In genomic region chr21:36710729-36711048, GRCh38 we compare ENCODE assay signal across 13 cellular contexts. TPM values are rescaled to one million over a fixed set of nuclear protein-coding genes. Genes with fewer than 3 reads are reported as not detected.
DNase-seq lines count a peak whose midpoint lies in the region; ATAC-seq and TF ChIP-seq lines count a peak whose summit lies in the region.
"Had no signal": no experiment of that assay in that cellular context is flagged by ENCODE, and none has a peak within 500 bp of the region (broad histone marks: within the 10 kb centered on the region; RNA-seq: fewer than 3 reads in every experiment).

No MANE protein-coding gene starts in this region.

- peak overlapping the region; percentile 48 for H3K4me2 ChIP-seq in mesendoderm (ENCODE audit: low read length)

- no peak overlapping the region for H2BK5ac ChIP-seq in mesendoderm (ENCODE audit: low read length)

- no peak overlapping the region for H4K5ac ChIP-seq in mesendoderm (ENCODE audit: low read length)

- no peak overlapping the region for H3K9ac ChIP-seq in mesendoderm (ENCODE audit: low read length)
- H3K9ac ChIP-seq: GM23248 had no signal

- H3K4me3 ChIP-seq in left ventricle myocardium inferior, result peak overlapping the region; percentile 35
- no peak overlapping the region for H3K4me3 ChIP-seq in right atrium auricular region
- no peak overlapping the region for H3K4me3 ChIP-seq in mesendoderm (ENCODE audit: low read length)
- H3K4me3 ChIP-seq in upper lobe of right lung, result no peak overlapping the region
- H3K4me3 ChIP-seq: GM23248 had no signal

- no peaks in the 10 kb centered on the region for H3K79me1 ChIP-seq in mesendoderm (ENCODE audit: low read length)

- peaks cover 100% of the 10 kb centered on the region for H3K27me3 ChIP-seq in left ventricle myocardium inferior (ENCODE audit: low read depth)
- H3K27me3 ChIP-seq in right atrium auricular region, result peaks cover 54 to 61% of the 10 kb centered on the region in 2 donors
- peaks cover 62% of the 10 kb centered on the region for H3K27me3 ChIP-seq in mesendoderm (ENCODE audit: insufficient read depth, low read length, poor library complexity)
- H3K27me3 ChIP-seq in upper lobe of right lung, result peaks cover 96% of the 10 kb centered on the region

- H3K27ac ChIP-seq in left ventricle myocardium inferior (replicated peaks) (no peak overlapping the region), right atrium auricular region (no peak overlapping the region), mesendoderm (ENCODE audit: low read depth, low read length) (no peak overlapping the region), upper lobe of right lung (no peak overlapping the region)
- H3K27ac ChIP-seq: GM23248 had no signal

- peak overlapping the region; percentile 25 for H3K56ac ChIP-seq in mesendoderm (ENCODE audit: low read length)

- H3K23ac ChIP-seq in mesendoderm (ENCODE audit: low read length), result no peak overlapping the region

- no peak overlapping the region for H3K18ac ChIP-seq in mesendoderm (ENCODE audit: low read length)

- no peak overlapping the region for H4K8ac ChIP-seq in mesendoderm (ENCODE audit: low read depth, low read length)

- H3K9me3 ChIP-seq in left ventricle myocardium inferior (replicated peaks), result no peaks in the 10 kb centered on the region
- no peaks in the 10 kb centered on the region for H3K9me3 ChIP-seq in right atrium auricular region
- no peaks in the 10 kb centered on the region for H3K9me3 ChIP-seq in upper lobe of right lung

- H3K4ac ChIP-seq in mesendoderm (ENCODE audit: low read depth, low read length), result no peak overlapping the region

- intact Hi-C loops in left ventricle myocardium inferior (cut with micrococcal nuclease), result no loop called here
- intact Hi-C loops in upper lobe of right lung (cut with DNase I), result no loop called here

- no peaks in the 10 kb centered on the region for H3K36me3 ChIP-seq in left ventricle myocardium inferior
- no peaks in the 10 kb centered on the region for H3K36me3 ChIP-seq in right atrium auricular region
- no peaks in the 10 kb centered on the region for H3K36me3 ChIP-seq in mesendoderm (ENCODE audit: control insufficient read depth, insufficient read depth, low read length)
- H3K36me3 ChIP-seq in upper lobe of right lung, result no peaks in the 10 kb centered on the region

- TF ChIP-seq CTCF in left ventricle myocardium inferior (IDR thresholded peaks at IDR 0.05; ENCODE audit: borderline replicate concordance) (no peak), right atrium auricular region (IDR thresholded peaks at IDR 0.05) (no peak), upper lobe of right lung (IDR thresholded peaks at IDR 0.05) (no peak)

- no peak overlapping the region for H2BK15ac ChIP-seq in mesendoderm (replicated peaks; ENCODE audit: low read depth)

- H2BK120ac ChIP-seq in mesendoderm (ENCODE audit: low read depth, low read length), result no peak overlapping the region

- WGBS in mesendoderm (ENCODE audit: extremely low coverage, insufficient coverage, low lambda C conversion rate), result no CpG with 5 or more reads among the region's 13 CpGs

- no peak overlapping the region for H2AK5ac ChIP-seq in mesendoderm (ENCODE audit: low read length)

- H3K4me1 ChIP-seq in left ventricle myocardium inferior (peaks cover 49% of the 10 kb centered on the region), right atrium auricular region (peaks cover 0 to 50% of the 10 kb centered on the region in 2 donors), mesendoderm (ENCODE audit: control insufficient read depth, low read depth, low read length) (no peaks in the 10 kb centered on the region), upper lobe of right lung (peaks cover 14% of the 10 kb centered on the region)

- ATAC-seq in upper lobe of right lung, result peak; percentile 65
- ATAC-seq in HG03159 (IDR thresholded peaks at IDR 0.05; ENCODE audit: unreplicated experiment), result no peak
- ATAC-seq: activated CD4-positive, CD25-positive, alpha-beta regulatory T cell treated with anti-CD3 and anti-CD28 coated beads, Interleukin-2, amount 50 U/mL, for 24 hours; stimulated activated naive CD8-positive, alpha-beta T cell treated with anti-CD3 and anti-CD28 coated beads, Interleukin-15, Interleukin-2, amounts not matched to agents 100 U/mL and 50 U/mL, for 24 hours had no signal

- DNase-seq in left ventricle myocardium inferior, result no peak
- no peak for DNase-seq in right atrium auricular region (ENCODE audit: low spot score)
- DNase-seq in ecto neural progenitor cell (ENCODE audit: low spot score), result peak; percentile 62
- peak; percentile 44 for DNase-seq in mesendoderm
- peak; percentile 62 for DNase-seq in upper lobe of right lung
- DNase-seq in SHP77 (lab: John Stamatoyannopoulos, UW), result no peak
- DNase-seq in COLO668 (lab: John Stamatoyannopoulos, UW; ENCODE audit: unreplicated experiment), result no peak
- DNase-seq: anterior cingulate cortex; effector CD8-positive, alpha-beta T cell; GM23248; stimulated activated naive CD8-positive, alpha-beta T cell treated with anti-CD3 and anti-CD28 coated beads, Interleukin-15, Interleukin-2, amounts not matched to agents 100 U/mL and 50 U/mL, for 24 hours had no signal

- no peaks in the 10 kb centered on the region for H3K79me2 ChIP-seq in mesendoderm (ENCODE audit: control insufficient read depth, insufficient read depth, low read length)

RNA-seq across cellular contexts. Expression of gene SIM2, which starts 11.8 kb away (rescaled TPM):
- total RNA-seq in left ventricle myocardium inferior (not detected), right atrium auricular region (not detected), upper lobe of right lung (not detected)
- polyA plus RNA-seq in mesendoderm (2013, experiment 1 of 2), result 0.04 TPM
- polyA plus RNA-seq in mesendoderm (2013, experiment 2 of 2), result 0.01 TPM
- total RNA-seq: GM23248 had no signal

Comparison
In these comparisons a context has a peak if more than half of its experiments do, and no peak if none do; other contexts are left out.
1. DNase-seq: peak in ecto neural progenitor cell (single experiment), mesendoderm (single experiment) and upper lobe of right lung (single experiment); none in left ventricle myocardium inferior (single experiment), right atrium auricular region (single experiment), SHP77 (0 of 2) and COLO668 (single experiment).